In genomic region chr1:46302091-46303037, GRCh38 we compare ENCODE assay signal across 8 cellular contexts. TPM values are rescaled to one million over a fixed set of nuclear protein-coding genes. Genes with fewer than 3 reads are reported as not detected.
DNase-seq lines count a peak whose midpoint lies in the region; ATAC-seq and TF ChIP-seq lines count a peak whose summit lies in the region.

No MANE protein-coding gene starts in this region.

- intact Hi-C loops in heart left ventricle (cut with DNase I) (loop anchor here in 9 of 10 donors (2.0 to 10.0 kb wide), 5 partner anchors 38 to 58 kb away; partner anchors contain the start of genes NSUN4 (in 7 of the 9) and RAD54L (in 2 of the 9)), aorta (cut with DNase I) (loop anchor here (1.0 to 5.0 kb wide), 3 partner anchors 38 to 55 kb away; partner anchors contain the start of genes NSUN4 (in 1 of the 2) and RAD54L (in 1 of the 2))

- TF ChIP-seq CTCF in heart left ventricle (IDR thresholded peaks at IDR 0.05), result peak in 5 of 12 donors; percentile 22 to 38 (median 30)

- no peaks in the 10 kb centered on the region for H3K9me3 Mint-ChIP-seq in activated naive CD8-positive, alpha-beta T cell treated with anti-CD3 and anti-CD28 coated beads, Interleukin-2, amount 50 U/mL, for 24 hours

- peaks cover 33% of the 10 kb centered on the region for H3K36me3 Mint-ChIP-seq in activated naive CD8-positive, alpha-beta T cell treated with anti-CD3 and anti-CD28 coated beads, Interleukin-2, amount 50 U/mL, for 24 hours (ENCODE audit: low read depth)

- H3K4me3 ChIP-seq in heart left ventricle (peak overlapping the region; percentile 73 to 98 (median 90)), aorta (ENCODE audit: low read length in 2 of 2) (peak overlapping the region; percentile 75 to 83)

- peak overlapping the region; percentile 99 for H3K27ac Mint-ChIP-seq in activated naive CD8-positive, alpha-beta T cell treated with anti-CD3 and anti-CD28 coated beads, Interleukin-2, amount 50 U/mL, for 24 hours

- H3K4me1 ChIP-seq in heart left ventricle (peaks cover 8 to 73% (median 57%) of the 10 kb centered on the region in 12 donors), aorta (ENCODE audit: control insufficient read depth in 1 of 2, insufficient read depth in 2 of 2, low read length in 2 of 2) (no peaks in the 10 kb centered on the region)

- H3K27me3 ChIP-seq in heart left ventricle (no peaks in the 10 kb centered on the region), aorta (ENCODE audit: control insufficient read depth in 1 of 2, insufficient read depth in 2 of 2, low read length in 1 of 2) (no peaks in the 10 kb centered on the region)

- H3K36me3 ChIP-seq in heart left ventricle, result peaks cover 0 to 22% (median 8%) of the 10 kb centered on the region in 9 donors
- peaks cover 2% of the 10 kb centered on the region in 2 donors for H3K36me3 ChIP-seq in aorta (ENCODE audit: control insufficient read depth in 1 of 2, insufficient read depth in 2 of 2, low read length in 1 of 2)

- no peaks in the 10 kb centered on the region for H3K27me3 Mint-ChIP-seq in activated naive CD8-positive, alpha-beta T cell treated with anti-CD3 and anti-CD28 coated beads, Interleukin-2, amount 50 U/mL, for 24 hours

- H3K9me3 ChIP-seq in heart left ventricle (no peaks in the 10 kb centered on the region), aorta (ENCODE audit: control insufficient read depth, low read length) (no peaks in the 10 kb centered on the region)

- ATAC-seq in GM18861 (IDR thresholded peaks at IDR 0.05; ENCODE audit: unreplicated experiment) (peak; percentile 22), HG03175 (IDR thresholded peaks at IDR 0.05; ENCODE audit: unreplicated experiment) (peak; percentile 27), heart left ventricle (peak in 3 of 4 donors; percentile 4 to 31 (median 24)), aorta (ENCODE audit: low FRiP score) (peak; percentile 55)
- ATAC-seq in activated naive CD8-positive, alpha-beta T cell treated with anti-CD3 and anti-CD28 coated beads, Interleukin-2, amount 50 U/mL, for 24 hours, result peak; percentile 50

- peak overlapping the region; percentile 93 to 100 (median 98) for H3K27ac ChIP-seq in heart left ventricle
- peak overlapping the region; percentile 87 to 93 for H3K27ac ChIP-seq in aorta (ENCODE audit: low read depth in 1 of 2, low read length in 2 of 2)

- TF ChIP-seq POLR2A in heart left ventricle (IDR thresholded peaks at IDR 0.05), result no peak

- DNase-seq in AG08396 (ENCODE audit: low spot score) (peak; percentile 70), SK-N-DZ (ENCODE audit: low spot score) (peak; percentile 39), heart left ventricle (peak; percentile 50 to 76 (median 55)), pons (ENCODE audit: low spot score) (peak; percentile 24), aorta (peak; percentile 75 to 85)
- DNase-seq in activated naive CD8-positive, alpha-beta T cell treated with anti-CD3 and anti-CD28 coated beads, Interleukin-2, amount 50 U/mL, for 24 hours, result peak; percentile 64

- H3K4me3 Mint-ChIP-seq in activated naive CD8-positive, alpha-beta T cell treated with anti-CD3 and anti-CD28 coated beads, Interleukin-2, amount 50 U/mL, for 24 hours, result peak overlapping the region; percentile 96

- WGBS in heart left ventricle, 4 donors, result 1% methylated on average over 34 to 93 of the region's 93 CpGs
- WGBS in aorta, 2 donors, result 1% methylated on average over 79 to 93 of the region's 93 CpGs

- peaks cover 44% of the 10 kb centered on the region for H3K4me1 Mint-ChIP-seq in activated naive CD8-positive, alpha-beta T cell treated with anti-CD3 and anti-CD28 coated beads, Interleukin-2, amount 50 U/mL, for 24 hours

RNA-seq across cellular contexts. Expression of gene LRRC41, which starts 1.1 kb away (rescaled TPM):
- polyA plus RNA-seq in SK-N-DZ (2014; cell fraction: cytosol; rRNA removed), result 50.4 and 50.8 TPM in 2 replicates
- 45.8 and 51.8 TPM in 2 replicates for polyA plus RNA-seq in SK-N-DZ (2014; cell fraction: nucleus; rRNA removed)
- total RNA-seq in heart left ventricle, result 10 to 100 TPM; 34.7 to 60.5 (median 45.8) TPM
- 10 to 100 TPM; 17.4 to 31.7 TPM for polyA plus RNA-seq in heart left ventricle
- total RNA-seq in aorta, result 10 to 100 TPM; 48.5 to 49.1 TPM
- 10 to 100 TPM; 13.4 to 39.8 TPM for polyA plus RNA-seq in aorta

RNA-seq across cellular contexts. Expression of gene UQCRH, which starts 1.1 kb away (rescaled TPM):
- polyA plus RNA-seq in SK-N-DZ (2014; cell fraction: cytosol; rRNA removed), result 1,331 and 1,347 TPM in 2 replicates
- polyA plus RNA-seq in SK-N-DZ (2014; cell fraction: nucleus; rRNA removed), result 785 and 960 TPM in 2 replicates
- total RNA-seq in heart left ventricle (1,000 to 10,000 TPM in 3 of 9 donors, 100 to 1,000 TPM in 6; 622 to 2,380 (median 940) TPM), aorta (100 to 1,000 TPM; 100 to 134 TPM)
- polyA plus RNA-seq in heart left ventricle (1,000 to 10,000 TPM; 1,451 to 2,138 TPM), aorta (100 to 1,000 TPM; 262 to 739 TPM)

RNA-seq across cellular contexts. Expression of gene NSUN4, which starts 38.2 kb away (rescaled TPM):
- polyA plus RNA-seq in SK-N-DZ (2014; cell fraction: cytosol; rRNA removed), result 17.5 and 22.9 TPM in 2 replicates
- polyA plus RNA-seq in SK-N-DZ (2014; cell fraction: nucleus; rRNA removed), result 10.4 and 14.8 TPM in 2 replicates
- total RNA-seq in heart left ventricle, result 10 to 100 TPM in 8 of 9 donors, 1 to 10 TPM in 1; 8.9 to 18.3 (median 14.0) TPM
- 10 to 100 TPM in 1 of 2 donors, 1 to 10 TPM in 1; 9.0 to 15.3 TPM for polyA plus RNA-seq in heart left ventricle
- total RNA-seq in aorta, result 10 to 100 TPM; 21.2 to 26.3 TPM
- polyA plus RNA-seq in aorta, result 1 to 10 TPM; 8.6 to 9.7 TPM

RNA-seq across cellular contexts. Expression of gene RAD54L, which starts 54.8 kb away (rescaled TPM):
- polyA plus RNA-seq in SK-N-DZ (2014; cell fraction: cytosol; rRNA removed), result 22.9 and 24.0 TPM in 2 replicates
- polyA plus RNA-seq in SK-N-DZ (2014; cell fraction: nucleus; rRNA removed), result 57.9 and 93.4 TPM in 2 replicates
- total RNA-seq in heart left ventricle, result 1 to 10 TPM in 4 of 9 donors, under 1 TPM in 4, not detected in 1; 0.44 to 4.0 (median 0.87) TPM
- under 1 TPM; 0.30 to 0.33 TPM for polyA plus RNA-seq in heart left ventricle
- 1 to 10 TPM; 1.6 to 2.3 TPM for total RNA-seq in aorta
- 1 to 10 TPM in 1 of 2 donors, not detected in 1; 4.2 TPM for polyA plus RNA-seq in aorta

Comparison
In these comparisons a context has a peak if more than half of its experiments do, and no peak if none do; other contexts are left out.
1. Peak in every context shown above with its lines: DNase-seq, ATAC-seq, H3K4me3 ChIP-seq and H3K27ac ChIP-seq.
2. DNase-seq: peak in every context shown above with its lines; median percentile 80 in aorta; 70 in AG08396; 64 in activated naive CD8-positive, alpha-beta T cell treated with anti-CD3 and anti-CD28 coated beads, Interleukin-2, amount 50 U/mL, for 24 hours; 55 in heart left ventricle; 39 in SK-N-DZ; 24 in pons.
3. RNA of gene UQCRH, which starts 1.1 kb away (total RNA-seq): 622 to 2,380 TPM in heart left ventricle; 100 to 134 TPM in aorta; every median in the first group is over 4 times any median in the second.